ENCODE assay signal across 15 cellular contexts in the genomic region with DNA sequence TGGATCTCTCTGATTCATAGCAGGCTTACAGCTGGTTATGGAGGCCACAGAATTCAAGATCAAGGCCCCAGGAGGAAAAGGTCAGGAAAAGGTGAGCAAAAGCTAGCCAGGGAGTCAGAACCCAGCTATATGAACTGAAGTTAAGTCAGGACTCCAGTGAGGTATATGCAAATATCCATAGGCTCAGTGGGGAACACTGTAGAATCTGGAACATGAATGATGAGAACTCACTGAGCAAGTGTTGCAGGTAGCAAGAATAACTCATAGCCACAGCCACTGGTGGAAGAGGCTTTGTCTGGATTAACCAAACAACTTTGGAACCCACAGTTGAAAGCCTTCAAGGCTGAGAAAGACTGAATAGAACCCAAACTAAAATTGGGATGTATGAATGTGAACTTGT. TPM values are rescaled to one million over a fixed set of nuclear protein-coding genes. Genes with fewer than 3 reads are reported as not detected.
DNase-seq lines count a peak whose midpoint lies in the region; ATAC-seq and TF ChIP-seq lines count a peak whose summit lies in the region.
"Had no signal": no experiment of that assay in that cellular context is flagged by ENCODE, and none has a peak within 500 bp of the region (broad histone marks: within the 10 kb centered on the region; RNA-seq: fewer than 3 reads in every experiment).

No MANE protein-coding gene starts in this region.

- H3K4me2 ChIP-seq in Loucy (ENCODE audit: low read depth, low read length, poor library complexity, severe bottlenecking) = no peak overlapping the region

- H3K27me3 ChIP-seq in Loucy (ENCODE audit: insufficient read depth, low read length, poor library complexity, severe bottlenecking) = no peaks in the 10 kb centered on the region
- H3K27me3 ChIP-seq in ascending aorta = no peaks in the 10 kb centered on the region
- no peaks in the 10 kb centered on the region for H3K27me3 ChIP-seq in aorta (ENCODE audit: control insufficient read depth in 1 of 2, insufficient read depth in 2 of 2, low read length in 1 of 2)
- no peaks in the 10 kb centered on the region for H3K27me3 ChIP-seq in upper lobe of right lung
- H3K27me3 ChIP-seq: BE2C had no signal

- DNase-seq in ascending aorta (ENCODE audit: low spot score in 2 of 2) (no peak), aorta (no peak), G401 (ENCODE audit: low spot score) (no peak), upper lobe of right lung (no peak)
- DNase-seq: BE2C; CD4-positive, alpha-beta memory T cell; DMS79 treated with DMSO at 0.1 percent for 48 hours; EL; GDM1; GOT3 had no signal

- H3K27ac ChIP-seq in ascending aorta (peak overlapping the region; percentile 12 to 53), mesodermal cell (ENCODE audit: low read depth, low read length, severe bottlenecking) (peak overlapping the region; percentile 36), aorta (ENCODE audit: low read depth in 1 of 2, low read length in 2 of 2) (peak overlapping the region; percentile 9 to 66), upper lobe of right lung (no peak overlapping the region)
- H3K27ac ChIP-seq: C4-2B had no signal

- peak overlapping the region; percentile 27; the same call in 1 of the 2 replicates for H2AFZ ChIP-seq in Loucy (ENCODE audit: low read length)

- no peaks in the 10 kb centered on the region for H4K20me1 ChIP-seq in Loucy (ENCODE audit: insufficient read depth, low read length, poor library complexity, severe bottlenecking)

- H3K9me2 ChIP-seq in Loucy (replicated peaks; ENCODE audit: low read depth, low read length) = no peaks in the 10 kb centered on the region

- no peak for ATAC-seq in aorta (ENCODE audit: low FRiP score)
- no peak for ATAC-seq in upper lobe of right lung
- ATAC-seq in HG03196 (IDR thresholded peaks at IDR 0.05; ENCODE audit: unreplicated experiment) = no peak

- H3K9me3 ChIP-seq in Loucy (ENCODE audit: insufficient read depth, low read depth, low read length) = no peaks in the 10 kb centered on the region
- no peaks in the 10 kb centered on the region for H3K9me3 ChIP-seq in ascending aorta
- H3K9me3 ChIP-seq in mesodermal cell (ENCODE audit: control insufficient read depth, low read length) = no peaks in the 10 kb centered on the region
- H3K9me3 ChIP-seq in aorta (ENCODE audit: control insufficient read depth, low read length) = no peaks in the 10 kb centered on the region
- no peaks in the 10 kb centered on the region for H3K9me3 ChIP-seq in upper lobe of right lung
- H3K9me3 ChIP-seq: BE2C, HAP-1 had no signal

- intact Hi-C loops in ascending aorta (cut with DNase I) (no loop called here), aorta (cut with DNase I) (loop anchor here in 1 of 2 donors (5.0 kb wide), 1 partner anchor 35 kb away; no protein-coding TSS in a partner anchor), upper lobe of right lung (cut with DNase I) (no loop called here)

- TF ChIP-seq CTCF in Loucy (conservative IDR thresholded peaks at IDR 0.05; ENCODE audit: low read length) = no peak
- no peak for TF ChIP-seq CTCF in ascending aorta (IDR thresholded peaks at IDR 0.05)
- no peak for TF ChIP-seq CTCF in upper lobe of right lung (IDR thresholded peaks at IDR 0.05)

- no peaks in the 10 kb centered on the region for H3K36me3 ChIP-seq in Loucy (ENCODE audit: insufficient read depth, low read length)
- H3K36me3 ChIP-seq in ascending aorta = no peaks in the 10 kb centered on the region
- no peaks in the 10 kb centered on the region for H3K36me3 ChIP-seq in mesodermal cell (ENCODE audit: control insufficient read depth, insufficient read depth, low read length)
- no peaks in the 10 kb centered on the region for H3K36me3 ChIP-seq in aorta (ENCODE audit: control insufficient read depth in 1 of 2, insufficient read depth in 2 of 2, low read length in 1 of 2)
- H3K36me3 ChIP-seq in upper lobe of right lung = no peaks in the 10 kb centered on the region
- H3K36me3 ChIP-seq: BE2C, HAP-1 had no signal

- no peaks in the 10 kb centered on the region for H3F3A ChIP-seq in Loucy (ENCODE audit: low read depth)

- in situ Hi-C loops in G401 (cut with HindIII; ENCODE audit: low sequenced_read_pairs) = no loop called here

- H3K79me2 ChIP-seq in Loucy (ENCODE audit: insufficient read depth, low read length) = no peaks in the 10 kb centered on the region

- H3K4me1 ChIP-seq in Loucy (ENCODE audit: insufficient read depth, low read length, poor library complexity, severe bottlenecking) (no peaks in the 10 kb centered on the region), ascending aorta (peaks cover 0 to 33% of the 10 kb centered on the region in 2 donors), mesodermal cell (ENCODE audit: control insufficient read depth, insufficient read depth, low read length, poor library complexity, severe bottlenecking) (peaks cover 9% of the 10 kb centered on the region), aorta (ENCODE audit: control insufficient read depth in 1 of 2, insufficient read depth in 2 of 2, low read length in 2 of 2) (peaks cover 2 to 6% of the 10 kb centered on the region in 2 donors), upper lobe of right lung (no peaks in the 10 kb centered on the region)
- H3K4me1 ChIP-seq: BE2C had no signal

- H3K4me3 ChIP-seq in Loucy (ENCODE audit: low read length, poor library complexity, severe bottlenecking) (no peak overlapping the region), ascending aorta (no peak overlapping the region), mesodermal cell (ENCODE audit: extremely low read depth, insufficient read depth, low read length, poor library complexity, severe bottlenecking) (no peak overlapping the region), aorta (ENCODE audit: low read length in 2 of 2) (no peak overlapping the region), upper lobe of right lung (no peak overlapping the region)
- H3K4me3 ChIP-seq: HAP-1 had no signal

- H3K9ac ChIP-seq in Loucy (ENCODE audit: low read depth, low read length, poor library complexity, severe bottlenecking) = no peak overlapping the region

RNA-seq across cellular contexts. Expression of gene COBLL1, which starts 24.7 kb away (rescaled TPM):
- total RNA-seq in ascending aorta (13.3 TPM), aorta (100 to 1,000 TPM in 1 of 2 donors, 10 to 100 TPM in 1; 63.5 to 101 TPM), upper lobe of right lung (95.3 TPM)
- 22.2 TPM for polyA plus RNA-seq in mesodermal cell (2013, experiment 1 of 2)
- 39.7 TPM for polyA plus RNA-seq in mesodermal cell (2013, experiment 2 of 2)
- 10 to 100 TPM; 20.2 to 22.1 TPM for polyA plus RNA-seq in aorta
- not detected in 2 replicates for total RNA-seq in G401 (2014; rRNA removed; shearing (Covaris generic))
- total RNA-seq: CD4-positive, alpha-beta memory T cell had no signal

Comparison
In these comparisons a context has a peak if more than half of its experiments do, and no peak if none do; other contexts are left out.
1. RNA of gene COBLL1, which starts 24.7 kb away (total RNA-seq): 63.5 to 101 TPM in aorta, 95.3 TPM in upper lobe of right lung (single experiment) and 13.3 TPM in ascending aorta (single experiment); not detected in G401; every median in the first group is over 10 times any median in the second.